7 cellular contexts compared by ENCODE assay signal in the genomic region with DNA sequence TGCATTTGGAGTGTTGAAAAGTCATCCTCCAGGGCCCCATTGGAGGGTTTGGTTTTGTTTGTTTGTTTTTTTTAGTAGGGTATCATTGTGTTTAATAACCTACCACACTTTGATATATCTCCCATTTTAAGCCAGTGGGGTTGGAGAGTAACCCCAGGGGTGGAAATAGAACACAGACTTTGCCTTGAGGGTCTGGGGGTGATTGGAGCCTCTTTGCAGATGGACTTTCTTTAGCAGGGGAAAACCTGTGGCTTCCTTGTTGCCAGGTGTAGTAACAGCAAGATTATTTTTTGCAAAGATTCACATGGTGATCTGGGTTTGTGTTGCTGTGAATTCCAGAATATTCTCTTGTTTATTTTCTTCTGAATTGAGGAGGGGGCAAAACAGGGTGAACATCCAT. TPM values are rescaled to one million over a fixed set of nuclear protein-coding genes. Genes with fewer than 3 reads are reported as not detected.
DNase-seq lines count a peak whose midpoint lies in the region; ATAC-seq and TF ChIP-seq lines count a peak whose summit lies in the region.

No MANE protein-coding gene starts in this region.

- H3K9ac ChIP-seq in HCT116 (ENCODE audit: low read length) = peak overlapping the region; percentile 96
- H3K9ac ChIP-seq in smooth muscle cell (ENCODE audit: low read depth) = no peak overlapping the region

- H2AFZ ChIP-seq in HCT116 (ENCODE audit: low read depth, low read length, poor library complexity, severe bottlenecking) (no peak overlapping the region), smooth muscle cell (ENCODE audit: low read depth) (peak overlapping the region; percentile 94)

- no peak for DNase-seq in HCT116 (ENCODE audit: low read depth, low spot score)
- DNase-seq in WTC11 (ENCODE audit: low spot score) = no peak
- no peak for DNase-seq in right cardiac atrium
- no peak for DNase-seq in smooth muscle cell (lab: John Stamatoyannopoulos, UW; ENCODE audit: unreplicated experiment)
- no peak for DNase-seq in OCI-M2 (lab: John Stamatoyannopoulos, UW; ENCODE audit: unreplicated experiment)
- DNase-seq in NCI-H510A treated with DMSO at 0.1 percent for 48 hours (lab: John Stamatoyannopoulos, UW) = no peak

- peak overlapping the region; percentile 86 for H3K4me3 Mint-ChIP-seq in WTC11

- peak overlapping the region; percentile 85 for H3K27ac ChIP-seq in HCT116 (ENCODE audit: low read depth, low read length)
- peak overlapping the region; percentile 75 for H3K27ac ChIP-seq in right cardiac atrium (ENCODE audit: low read length)
- no peak overlapping the region for H3K27ac ChIP-seq in smooth muscle cell (ENCODE audit: low read depth)

- TF ChIP-seq POLR2A in HCT116 (IDR thresholded peaks at IDR 0.05; ENCODE audit: borderline replicate concordance, extremely low read depth, insufficient read depth, insufficient read length) = no peak

- peaks cover 38% of the 10 kb centered on the region for H3K4me1 Mint-ChIP-seq in WTC11

- H3K79me2 ChIP-seq in HCT116 (ENCODE audit: insufficient read depth, low read length) = peaks cover 62% of the 10 kb centered on the region
- peaks cover 46% of the 10 kb centered on the region for H3K79me2 ChIP-seq in smooth muscle cell (ENCODE audit: low read depth)

- H3K36me3 ChIP-seq in HCT116 (ENCODE audit: control insufficient read depth in 1 of 2, insufficient read depth in 2 of 2, low read length in 2 of 2) = no peaks in the 10 kb centered on the region
- no peaks in the 10 kb centered on the region for H3K36me3 ChIP-seq in smooth muscle cell (ENCODE audit: low read depth)

- H3K27me3 ChIP-seq in HCT116 (ENCODE audit: insufficient read depth, low read length) (no peaks in the 10 kb centered on the region), right cardiac atrium (ENCODE audit: control insufficient read depth, insufficient read depth) (no peaks in the 10 kb centered on the region), smooth muscle cell (ENCODE audit: low read depth) (no peaks in the 10 kb centered on the region)

- no peaks in the 10 kb centered on the region for H3K9me3 Mint-ChIP-seq in WTC11

- H3K27ac Mint-ChIP-seq in WTC11 = peak overlapping the region; percentile 61

- POLR2A ChIA-PET in HCT116 (lab: Charles Lee) = interaction anchor here (1.4 kb wide), 1 partner anchor 63 kb away, joined by 4 read pairs; a partner anchor contains a TSS
- POLR2A ChIA-PET in WTC11 (lab: Charles Lee) = interaction anchor here (1.3 to 2.5 kb wide), 2 partner anchors 19 to 62 kb away, joined by 3 to 7 read pairs; a partner anchor contains a TSS

- H3K4me2 ChIP-seq in HCT116 (ENCODE audit: low read length) (peak overlapping the region; percentile 85), smooth muscle cell (peak overlapping the region; percentile 89)

- CTCF ChIA-PET in HCT116 (lab: Charles Lee) = no interaction called here
- CTCF ChIA-PET in WTC11 (lab: Charles Lee) = interaction anchor here (0.9 to 1.5 kb wide), 2 partner anchors 11 to 19 kb away, joined by 5 read pairs; no protein-coding TSS in a partner anchor

- peaks cover 30 to 46% of the 10 kb centered on the region in 2 experiments for H3K4me1 ChIP-seq in HCT116 (ENCODE audit: control insufficient read depth in 1 of 2, insufficient read depth in 2 of 2, low read length in 2 of 2)
- peaks cover 7% of the 10 kb centered on the region for H3K4me1 ChIP-seq in right cardiac atrium (ENCODE audit: control insufficient read depth, insufficient read depth, low read length)
- H3K4me1 ChIP-seq in smooth muscle cell (ENCODE audit: low read depth) = peaks cover 11% of the 10 kb centered on the region

- H4K20me1 ChIP-seq in HCT116 (ENCODE audit: insufficient read depth) (no peaks in the 10 kb centered on the region; the same call in 1 of the 2 replicates), smooth muscle cell (ENCODE audit: low read depth) (peaks cover 55% of the 10 kb centered on the region)

- H3K36me3 Mint-ChIP-seq in WTC11 = peaks cover 3% of the 10 kb centered on the region

- BruUV-seq in HCT116 (replicated peaks; lab: Mats Ljungman, UMichigan) = no TSS peak

- no peaks in the 10 kb centered on the region for H3F3A ChIP-seq in smooth muscle cell (ENCODE audit: low read depth)

- no peak for TF ChIP-seq RAD21 in HCT116 (IDR thresholded peaks at IDR 0.05; ENCODE audit: low read depth)

- H3K9me3 ChIP-seq in HCT116 (ENCODE audit: control insufficient read depth in 1 of 2, insufficient read depth in 1 of 2, low read depth in 1 of 2, low read length in 2 of 2) (no peaks in the 10 kb centered on the region), right cardiac atrium (ENCODE audit: control insufficient read depth, low read length) (no peaks in the 10 kb centered on the region), smooth muscle cell (replicated peaks; ENCODE audit: low read depth) (no peaks in the 10 kb centered on the region)

- RAD21 ChIA-PET in HCT116 (lab: Charles Lee; ENCODE audit: low non-redundant PET in 1 of 2, low total read pairs in 2 of 2, uncharacterized antibody in 2 of 2, unreplicated experiment in 2 of 2) = no interaction called here

- no peaks in the 10 kb centered on the region for H3K9me2 ChIP-seq in HCT116 (ENCODE audit: insufficient read depth)

- intact Hi-C loops in HCT116 (cut with micrococcal nuclease) (loop anchor here (2.0 kb wide), 1 partner anchor 72 kb away; no protein-coding TSS in a partner anchor), right cardiac atrium (cut with DNase I) (loop anchor here in 1 of 4 donors (10.0 kb wide), 1 partner anchor 84 kb away; no protein-coding TSS in a partner anchor)

- TF ChIP-seq CTCF in HCT116 (IDR thresholded peaks at IDR 0.05 in 2 of 3, conservative IDR thresholded peaks at IDR 0.05 in 1 of 3; ENCODE audit: borderline replicate concordance in 1 of 3, insufficient read depth in 1 of 3, low read depth in 2 of 3, low read length in 2 of 3) (no peak), WTC11 (IDR thresholded peaks at IDR 0.05) (no peak), smooth muscle cell (IDR thresholded peaks at IDR 0.05; ENCODE audit: borderline replicate concordance, insufficient read depth, poor library complexity, severe bottlenecking) (no peak)

- H3K27me3 Mint-ChIP-seq in WTC11 (ENCODE audit: low read depth) = no peaks in the 10 kb centered on the region

- H3K4me3 ChIP-seq in HCT116 (replicated peaks in 1 of 2; ENCODE audit: low read depth in 1 of 2, low read length in 2 of 2) = peak overlapping the region; percentile 69 to 72
- peak overlapping the region; percentile 99 for H3K4me3 ChIP-seq in right cardiac atrium (ENCODE audit: low read length)
- H3K4me3 ChIP-seq in smooth muscle cell = peak overlapping the region; percentile 83

- ATAC-seq in HCT116 (no peak), WTC11 (no peak), right cardiac atrium (no peak), HG03354 (IDR thresholded peaks at IDR 0.05; ENCODE audit: poor library complexity, severe bottlenecking, unreplicated experiment) (no peak)

TF ChIP-seq in HCT116, 20 proteins besides CTCF, POLR2A, EP300 and RAD21:
- TF ChIP-seq ZFX (IDR thresholded peaks at IDR 0.05) (no peak), TCF7L2 (IDR thresholded peaks at IDR 0.05; ENCODE audit: borderline replicate concordance, extremely low read depth, insufficient read depth, insufficient read length) (no peak), SRF (IDR thresholded peaks at IDR 0.05; ENCODE audit: low read depth) (no peak), YY1 (IDR thresholded peaks at IDR 0.05; ENCODE audit: extremely low read depth, insufficient replicate concordance, low read depth, low read length) (no peak), CEBPB (IDR thresholded peaks at IDR 0.05; ENCODE audit: low read depth) (no peak), SP1 (IDR thresholded peaks at IDR 0.05; ENCODE audit: low read depth) (no peak), EGR1 (IDR thresholded peaks at IDR 0.05; ENCODE audit: low read depth) (no peak), JUND (IDR thresholded peaks at IDR 0.05) (no peak), CBX3 (IDR thresholded peaks at IDR 0.05; ENCODE audit: low read depth) (no peak), FOSL1 (IDR thresholded peaks at IDR 0.05; ENCODE audit: low read depth) (no peak)
- TF ChIP-seq, protein P1, sequence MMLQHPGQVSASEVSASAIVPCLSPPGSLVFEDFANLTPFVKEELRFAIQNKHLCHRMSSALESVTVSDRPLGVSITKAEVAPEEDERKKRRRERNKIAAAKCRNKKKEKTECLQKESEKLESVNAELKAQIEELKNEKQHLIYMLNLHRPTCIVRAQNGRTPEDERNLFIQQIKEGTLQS (IDR thresholded peaks at IDR 0.05) = no peak

TF ChIP-seq in WTC11, 78 proteins besides CTCF, POLR2A, EP300 and RAD21 (continues in another document):
- no peak for TF ChIP-seq TCF7 (CRISPR knock-in tag; IDR thresholded peaks at IDR 0.05; ENCODE audit: low read depth)
- TF ChIP-seq, protein P2, sequence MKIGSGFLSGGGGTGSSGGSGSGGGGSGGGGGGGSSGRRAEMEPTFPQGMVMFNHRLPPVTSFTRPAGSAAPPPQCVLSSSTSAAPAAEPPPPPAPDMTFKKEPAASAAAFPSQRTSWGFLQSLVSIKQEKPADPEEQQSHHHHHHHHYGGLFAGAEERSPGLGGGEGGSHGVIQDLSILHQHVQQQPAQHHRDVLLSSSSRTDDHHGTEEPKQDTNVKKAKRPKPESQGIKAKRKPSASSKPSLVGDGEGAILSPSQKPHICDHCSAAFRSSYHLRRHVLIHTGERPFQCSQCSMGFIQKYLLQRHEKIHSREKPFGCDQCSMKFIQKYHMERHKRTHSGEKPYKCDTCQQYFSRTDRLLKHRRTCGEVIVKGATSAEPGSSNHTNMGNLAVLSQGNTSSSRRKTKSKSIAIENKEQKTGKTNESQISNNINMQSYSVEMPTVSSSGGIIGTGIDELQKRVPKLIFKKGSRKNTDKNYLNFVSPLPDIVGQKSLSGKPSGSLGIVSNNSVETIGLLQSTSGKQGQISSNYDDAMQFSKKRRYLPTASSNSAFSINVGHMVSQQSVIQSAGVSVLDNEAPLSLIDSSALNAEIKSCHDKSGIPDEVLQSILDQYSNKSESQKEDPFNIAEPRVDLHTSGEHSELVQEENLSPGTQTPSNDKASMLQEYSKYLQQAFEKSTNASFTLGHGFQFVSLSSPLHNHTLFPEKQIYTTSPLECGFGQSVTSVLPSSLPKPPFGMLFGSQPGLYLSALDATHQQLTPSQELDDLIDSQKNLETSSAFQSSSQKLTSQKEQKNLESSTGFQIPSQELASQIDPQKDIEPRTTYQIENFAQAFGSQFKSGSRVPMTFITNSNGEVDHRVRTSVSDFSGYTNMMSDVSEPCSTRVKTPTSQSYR (CRISPR knock-in tag; IDR thresholded peaks at IDR 0.05) = no peak

RNA-seq across cellular contexts. Expression of a gene that starts 1.5 kb away (rescaled TPM):
- total RNA-seq in HCT116 (2021; ENCODE audit: unreplicated experiment) (61.9 TPM), WTC11 (2021) (61.9 to 64.9 TPM (median 63.9 TPM) in 3 replicates), right cardiac atrium (10 to 100 TPM; 17.4 to 30.9 (median 26.0) TPM), smooth muscle cell (9.9 and 22.7 TPM in 2 replicates)
- 47.3 and 48.1 TPM in 2 replicates for polyA plus RNA-seq in HCT116 (2012)
- polyA plus RNA-seq in right cardiac atrium (9.7 TPM), smooth muscle cell (8.8 and 10.2 TPM in 2 replicates)
